In genomic region chr13:109678459-109678858, GRCh38 we compare ENCODE assay signal across 18 cellular contexts.
"Had no signal": no experiment of that assay in that cellular context is flagged by ENCODE, and none has a peak within 500 bp of the region (broad histone marks: within the 10 kb centered on the region; RNA-seq: fewer than 3 reads in every experiment).

No MANE protein-coding gene starts in this region.

- DNase-seq: dermis blood vessel endothelial cell; dorsolateral prefrontal cortex; effector CD4-positive, alpha-beta T cell; effector memory CD4-positive, alpha-beta T cell; foreskin keratinocyte; heart right ventricle; hippocampal formation; left cardiac atrium; left lung; left ventricle myocardium superior; lower lobe of right lung; mesenchymal stem cell; mucosa of descending colon; naive B cell had no signal

- H3K27ac ChIP-seq: coronary artery, dorsolateral prefrontal cortex, foreskin keratinocyte, gastroesophageal sphincter, heart right ventricle, left lung, lower lobe of right lung had no signal

- H3K27me3 ChIP-seq: dorsolateral prefrontal cortex, foreskin keratinocyte, gastroesophageal sphincter had no signal

- H3K4me3 ChIP-seq: coronary artery, dorsolateral prefrontal cortex, gastroesophageal sphincter, heart right ventricle, left lung, lower lobe of right lung, mucosa of descending colon had no signal

- H3K36me3 ChIP-seq: gastroesophageal sphincter, heart right ventricle, left lung, lower lobe of right lung had no signal

- FAIRE-seq: colon, endothelial cell of umbilical vein had no signal

- H3K4me1 ChIP-seq: foreskin keratinocyte, gastroesophageal sphincter, heart right ventricle, left lung, lower lobe of right lung had no signal

- H3K9me3 ChIP-seq: gastroesophageal sphincter, heart right ventricle, left lung, lower lobe of right lung, mucosa of descending colon had no signal

- ATAC-seq: foreskin keratinocyte, gastroesophageal sphincter, heart right ventricle, left cardiac atrium, left lung, left ventricle myocardium superior, lower lobe of right lung, mucosa of descending colon had no signal
